ENCODE assay signal across 1 cellular context in genomic region chr13:79406597-79406908, GRCh38.
TF ChIP-seq lines count a peak whose summit lies in the region.

No MANE protein-coding gene starts in this region.

TF ChIP-seq in K562, 482 proteins besides CTCF, POLR2A, EP300 and RAD21 (continued from another document):
- TF ChIP-seq, protein P1, sequence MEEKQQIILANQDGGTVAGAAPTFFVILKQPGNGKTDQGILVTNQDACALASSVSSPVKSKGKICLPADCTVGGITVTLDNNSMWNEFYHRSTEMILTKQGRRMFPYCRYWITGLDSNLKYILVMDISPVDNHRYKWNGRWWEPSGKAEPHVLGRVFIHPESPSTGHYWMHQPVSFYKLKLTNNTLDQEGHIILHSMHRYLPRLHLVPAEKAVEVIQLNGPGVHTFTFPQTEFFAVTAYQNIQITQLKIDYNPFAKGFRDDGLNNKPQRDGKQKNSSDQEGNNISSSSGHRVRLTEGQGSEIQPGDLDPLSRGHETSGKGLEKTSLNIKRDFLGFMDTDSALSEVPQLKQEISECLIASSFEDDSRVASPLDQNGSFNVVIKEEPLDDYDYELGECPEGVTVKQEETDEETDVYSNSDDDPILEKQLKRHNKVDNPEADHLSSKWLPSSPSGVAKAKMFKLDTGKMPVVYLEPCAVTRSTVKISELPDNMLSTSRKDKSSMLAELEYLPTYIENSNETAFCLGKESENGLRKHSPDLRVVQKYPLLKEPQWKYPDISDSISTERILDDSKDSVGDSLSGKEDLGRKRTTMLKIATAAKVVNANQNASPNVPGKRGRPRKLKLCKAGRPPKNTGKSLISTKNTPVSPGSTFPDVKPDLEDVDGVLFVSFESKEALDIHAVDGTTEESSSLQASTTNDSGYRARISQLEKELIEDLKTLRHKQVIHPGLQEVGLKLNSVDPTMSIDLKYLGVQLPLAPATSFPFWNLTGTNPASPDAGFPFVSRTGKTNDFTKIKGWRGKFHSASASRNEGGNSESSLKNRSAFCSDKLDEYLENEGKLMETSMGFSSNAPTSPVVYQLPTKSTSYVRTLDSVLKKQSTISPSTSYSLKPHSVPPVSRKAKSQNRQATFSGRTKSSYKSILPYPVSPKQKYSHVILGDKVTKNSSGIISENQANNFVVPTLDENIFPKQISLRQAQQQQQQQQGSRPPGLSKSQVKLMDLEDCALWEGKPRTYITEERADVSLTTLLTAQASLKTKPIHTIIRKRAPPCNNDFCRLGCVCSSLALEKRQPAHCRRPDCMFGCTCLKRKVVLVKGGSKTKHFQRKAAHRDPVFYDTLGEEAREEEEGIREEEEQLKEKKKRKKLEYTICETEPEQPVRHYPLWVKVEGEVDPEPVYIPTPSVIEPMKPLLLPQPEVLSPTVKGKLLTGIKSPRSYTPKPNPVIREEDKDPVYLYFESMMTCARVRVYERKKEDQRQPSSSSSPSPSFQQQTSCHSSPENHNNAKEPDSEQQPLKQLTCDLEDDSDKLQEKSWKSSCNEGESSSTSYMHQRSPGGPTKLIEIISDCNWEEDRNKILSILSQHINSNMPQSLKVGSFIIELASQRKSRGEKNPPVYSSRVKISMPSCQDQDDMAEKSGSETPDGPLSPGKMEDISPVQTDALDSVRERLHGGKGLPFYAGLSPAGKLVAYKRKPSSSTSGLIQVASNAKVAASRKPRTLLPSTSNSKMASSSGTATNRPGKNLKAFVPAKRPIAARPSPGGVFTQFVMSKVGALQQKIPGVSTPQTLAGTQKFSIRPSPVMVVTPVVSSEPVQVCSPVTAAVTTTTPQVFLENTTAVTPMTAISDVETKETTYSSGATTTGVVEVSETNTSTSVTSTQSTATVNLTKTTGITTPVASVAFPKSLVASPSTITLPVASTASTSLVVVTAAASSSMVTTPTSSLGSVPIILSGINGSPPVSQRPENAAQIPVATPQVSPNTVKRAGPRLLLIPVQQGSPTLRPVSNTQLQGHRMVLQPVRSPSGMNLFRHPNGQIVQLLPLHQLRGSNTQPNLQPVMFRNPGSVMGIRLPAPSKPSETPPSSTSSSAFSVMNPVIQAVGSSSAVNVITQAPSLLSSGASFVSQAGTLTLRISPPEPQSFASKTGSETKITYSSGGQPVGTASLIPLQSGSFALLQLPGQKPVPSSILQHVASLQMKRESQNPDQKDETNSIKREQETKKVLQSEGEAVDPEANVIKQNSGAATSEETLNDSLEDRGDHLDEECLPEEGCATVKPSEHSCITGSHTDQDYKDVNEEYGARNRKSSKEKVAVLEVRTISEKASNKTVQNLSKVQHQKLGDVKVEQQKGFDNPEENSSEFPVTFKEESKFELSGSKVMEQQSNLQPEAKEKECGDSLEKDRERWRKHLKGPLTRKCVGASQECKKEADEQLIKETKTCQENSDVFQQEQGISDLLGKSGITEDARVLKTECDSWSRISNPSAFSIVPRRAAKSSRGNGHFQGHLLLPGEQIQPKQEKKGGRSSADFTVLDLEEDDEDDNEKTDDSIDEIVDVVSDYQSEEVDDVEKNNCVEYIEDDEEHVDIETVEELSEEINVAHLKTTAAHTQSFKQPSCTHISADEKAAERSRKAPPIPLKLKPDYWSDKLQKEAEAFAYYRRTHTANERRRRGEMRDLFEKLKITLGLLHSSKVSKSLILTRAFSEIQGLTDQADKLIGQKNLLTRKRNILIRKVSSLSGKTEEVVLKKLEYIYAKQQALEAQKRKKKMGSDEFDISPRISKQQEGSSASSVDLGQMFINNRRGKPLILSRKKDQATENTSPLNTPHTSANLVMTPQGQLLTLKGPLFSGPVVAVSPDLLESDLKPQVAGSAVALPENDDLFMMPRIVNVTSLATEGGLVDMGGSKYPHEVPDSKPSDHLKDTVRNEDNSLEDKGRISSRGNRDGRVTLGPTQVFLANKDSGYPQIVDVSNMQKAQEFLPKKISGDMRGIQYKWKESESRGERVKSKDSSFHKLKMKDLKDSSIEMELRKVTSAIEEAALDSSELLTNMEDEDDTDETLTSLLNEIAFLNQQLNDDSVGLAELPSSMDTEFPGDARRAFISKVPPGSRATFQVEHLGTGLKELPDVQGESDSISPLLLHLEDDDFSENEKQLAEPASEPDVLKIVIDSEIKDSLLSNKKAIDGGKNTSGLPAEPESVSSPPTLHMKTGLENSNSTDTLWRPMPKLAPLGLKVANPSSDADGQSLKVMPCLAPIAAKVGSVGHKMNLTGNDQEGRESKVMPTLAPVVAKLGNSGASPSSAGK (IDR thresholded peaks at IDR 0.05), result peak; percentile 28; the same call in 1 of the 2 replicates
- TF ChIP-seq CTBP1 (IDR thresholded peaks at IDR 0.05; ENCODE audit: borderline replicate concordance), result no peak
- 0 out of 4 replicates have a peak, but pooled peaks of 1 of the 2 experiments have one; percentile 1 for TF ChIP-seq MLLT1 (IDR thresholded peaks at IDR 0.05)
